Comparison of ENCODE assay signal across 28 cellular contexts in the genomic region with DNA sequence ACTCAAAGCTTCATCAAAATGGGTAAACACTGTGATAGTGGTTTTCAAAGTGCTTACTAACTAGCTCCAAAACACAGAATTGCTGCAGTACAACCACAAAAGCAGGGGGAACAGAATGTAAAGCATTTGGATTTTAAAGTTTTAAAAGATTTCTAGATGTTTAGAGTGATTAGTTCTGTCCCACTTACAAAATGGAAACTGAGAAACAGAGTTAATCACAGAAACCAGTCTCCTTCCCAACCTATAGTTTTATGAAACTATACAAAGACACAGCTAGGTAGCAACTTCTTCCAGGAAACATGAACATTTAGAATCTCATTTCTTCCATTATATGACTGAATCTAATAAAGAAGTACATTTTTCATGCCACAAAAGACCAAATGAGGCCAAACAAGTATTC.
"Had no signal": no experiment of that assay in that cellular context is flagged by ENCODE, and none has a peak within 500 bp of the region (broad histone marks: within the 10 kb centered on the region; RNA-seq: fewer than 3 reads in every experiment).

No MANE protein-coding gene starts in this region.

- H3K4me2 ChIP-seq: hepatocyte had no signal

- H2AFZ ChIP-seq: hepatocyte had no signal

- ATAC-seq: foreskin keratinocyte; gastroesophageal sphincter; heart left ventricle; left lobe of liver; natural killer cell; psoas muscle; right cardiac atrium; stimulated activated effector memory CD8-positive, alpha-beta T cell treated with anti-CD3 and anti-CD28 coated beads, Interleukin-12 subunit alpha, Interleukin-12 subunit beta, amount 100 ng/mL, for 72 hours; upper lobe of right lung had no signal

- H3K4me3 Mint-ChIP-seq: endodermal cell; memory B cell; natural killer cell; stimulated activated effector memory CD8-positive, alpha-beta T cell treated with anti-CD3 and anti-CD28 coated beads, Interleukin-12 subunit alpha, Interleukin-12 subunit beta, amount 100 ng/mL, for 72 hours had no signal

- H3K9me3 Mint-ChIP-seq: endodermal cell; memory B cell; natural killer cell; stimulated activated effector memory CD8-positive, alpha-beta T cell treated with anti-CD3 and anti-CD28 coated beads, Interleukin-12 subunit alpha, Interleukin-12 subunit beta, amount 100 ng/mL, for 72 hours had no signal

- H3K79me2 ChIP-seq: hepatocyte had no signal

- H3K4me1 ChIP-seq: esophagus muscularis mucosa, foreskin keratinocyte, gastroesophageal sphincter, heart left ventricle, psoas muscle, sigmoid colon, suprapubic skin, transverse colon, upper lobe of right lung, uterus had no signal

- H3K27ac Mint-ChIP-seq: endodermal cell; memory B cell; natural killer cell; stimulated activated effector memory CD8-positive, alpha-beta T cell treated with anti-CD3 and anti-CD28 coated beads, Interleukin-12 subunit alpha, Interleukin-12 subunit beta, amount 100 ng/mL, for 72 hours had no signal

- H3K27me3 ChIP-seq: ovary, sigmoid colon, suprapubic skin, upper lobe of right lung, uterus had no signal

- H3K9me3 ChIP-seq: esophagus muscularis mucosa, gastroesophageal sphincter, heart left ventricle, ovary, psoas muscle, sigmoid colon, suprapubic skin, transverse colon, upper lobe of right lung, uterus had no signal

- DNase-seq: dorsolateral prefrontal cortex; effector CD4-positive, alpha-beta T cell; endodermal cell; foreskin keratinocyte; heart left ventricle; kidney; natural killer cell; occipital lobe; ovary; posterior cingulate gyrus; psoas muscle; right cardiac atrium; sigmoid colon; stimulated activated CD4-positive, alpha-beta T cell treated with anti-CD3 and anti-CD28 coated beads, Interleukin-2, amount 100 ng/mL, for 24 hours; stimulated activated CD4-positive, alpha-beta T cell treated with anti-CD3 and anti-CD28 coated beads, Interleukin-4, amount 100 ng/mL, for 24 hours; stimulated activated naive CD4-positive, alpha-beta T cell treated with Interleukin-2 at 50 U/mL for 16 hours; transverse colon; upper lobe of right lung; uterus had no signal

- H3K27ac ChIP-seq: dorsolateral prefrontal cortex, epithelial cell of prostate, esophagus muscularis mucosa, foreskin keratinocyte, gastroesophageal sphincter, heart left ventricle, hepatocyte, ovary, psoas muscle, sigmoid colon, suprapubic skin, transverse colon, upper lobe of right lung had no signal

- H3K4me3 ChIP-seq: dorsolateral prefrontal cortex, esophagus muscularis mucosa, gastroesophageal sphincter, heart left ventricle, hepatocyte, lung, ovary, psoas muscle, sigmoid colon, suprapubic skin, transverse colon, upper lobe of right lung, uterus had no signal

- H3K36me3 ChIP-seq: esophagus muscularis mucosa, gastroesophageal sphincter, heart left ventricle, ovary, sigmoid colon, suprapubic skin, transverse colon, upper lobe of right lung, uterus had no signal

- H3K4me1 Mint-ChIP-seq: endodermal cell; memory B cell; natural killer cell; stimulated activated effector memory CD8-positive, alpha-beta T cell treated with anti-CD3 and anti-CD28 coated beads, Interleukin-12 subunit alpha, Interleukin-12 subunit beta, amount 100 ng/mL, for 72 hours had no signal

- H3K36me3 Mint-ChIP-seq: memory B cell; natural killer cell; stimulated activated effector memory CD8-positive, alpha-beta T cell treated with anti-CD3 and anti-CD28 coated beads, Interleukin-12 subunit alpha, Interleukin-12 subunit beta, amount 100 ng/mL, for 72 hours had no signal
